Comparison of ENCODE assay signal across 22 cellular contexts in the genomic region with DNA sequence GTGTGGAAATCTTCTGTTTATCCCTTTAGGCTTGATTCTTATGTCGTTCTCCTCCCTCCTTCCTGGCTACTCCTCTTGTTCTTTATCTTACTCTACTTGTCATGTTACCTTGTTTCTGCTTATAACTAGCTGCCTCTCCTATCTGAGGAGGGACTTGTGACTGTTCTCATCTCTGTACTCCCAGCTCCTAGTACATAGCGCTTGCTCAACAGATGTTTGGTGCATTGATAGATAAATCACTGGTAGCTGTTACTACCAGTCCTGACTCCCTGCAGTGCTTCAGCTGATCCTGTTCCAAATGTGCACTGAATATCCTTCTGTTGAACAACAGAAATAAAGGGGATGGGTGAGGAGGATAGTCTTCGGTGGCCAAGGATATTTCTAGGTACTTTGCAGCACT. TPM values are rescaled to one million over a fixed set of nuclear protein-coding genes. Genes with fewer than 3 reads are reported as not detected.
"Had no signal": no experiment of that assay in that cellular context is flagged by ENCODE, and none has a peak within 500 bp of the region (broad histone marks: within the 10 kb centered on the region; RNA-seq: fewer than 3 reads in every experiment).

No MANE protein-coding gene starts in this region.

- H3K27ac ChIP-seq: prostate gland, right atrium auricular region, thyroid gland had no signal

- DNase-seq: activated CD4-positive, alpha-beta T cell treated with anti-CD3 and anti-CD28 coated beads for 4 hours; activated CD8-positive, alpha-beta T cell treated with anti-CD3 and anti-CD28 coated beads for 36 hours; activated effector memory CD4-positive, alpha-beta T cell treated with anti-CD3 and anti-CD28 coated beads, Interleukin-2, amount 50 U/mL, for 16 hours; activated T-cell treated with anti-CD3 and anti-CD28 coated beads, Interleukin-2, amount 50 U/mL, for 48 hours; amniotic stem cell; effector CD8-positive, alpha-beta T cell; immature natural killer cell; kidney glomerular epithelial cell; left ventricle myocardium superior; stimulated activated CD4-positive, alpha-beta T cell treated with anti-CD3 and anti-CD28 coated beads, Interleukin-12 subunit alpha, Interleukin-12 subunit beta, amount 100 ng/mL, for 4 hours; stimulated activated CD4-positive, alpha-beta T cell treated with anti-CD3 and anti-CD28 coated beads, Interleukin-1b, Interleukin-23, amount 100 ng/mL, for 48 hours; stimulated activated naive CD4-positive, alpha-beta T cell treated with Interleukin-2 at 50 U/mL for 16 hours; thyroid gland had no signal

- H3K36me3 ChIP-seq: prostate gland, right atrium auricular region, thyroid gland had no signal

- H3K27me3 ChIP-seq: right atrium auricular region, thyroid gland had no signal

- H3K9me3 ChIP-seq: prostate gland, right atrium auricular region, thyroid gland had no signal

- ATAC-seq: activated CD8-positive, alpha-beta T cell treated with anti-CD3 and anti-CD28 coated beads for 36 hours; left ventricle myocardium superior; WTC11 had no signal

- H3K4me3 ChIP-seq: prostate gland, right atrium auricular region, thyroid gland had no signal

- H3K4me1 ChIP-seq: prostate gland, right atrium auricular region had no signal

RNA-seq across cellular contexts. Expression of gene IL1B, which starts 7.3 kb away (rescaled TPM):
- total RNA-seq: activated CD8-positive, alpha-beta T cell treated with anti-CD3 and anti-CD28 coated beads for 36 hours; epithelial cell of proximal tubule; myocyte; neural crest cell; osteocyte; prostate gland; T-helper 1 cell treated with Interleukin-12 subunit alpha and Interleukin-12 subunit beta and Interleukin-4 antibody, amounts not matched to agents 30 ng/mL and 1 ng/mL, for 36 hours; WTC11 had no signal

RNA-seq across cellular contexts. Expression of gene IL1A, which starts 45.0 kb away (rescaled TPM):
- total RNA-seq: left ventricle myocardium superior, myocyte, neural crest cell, osteocyte, right atrium auricular region, subcutaneous adipose tissue had no signal
